9 cellular contexts compared by ENCODE assay signal in the genomic region with DNA sequence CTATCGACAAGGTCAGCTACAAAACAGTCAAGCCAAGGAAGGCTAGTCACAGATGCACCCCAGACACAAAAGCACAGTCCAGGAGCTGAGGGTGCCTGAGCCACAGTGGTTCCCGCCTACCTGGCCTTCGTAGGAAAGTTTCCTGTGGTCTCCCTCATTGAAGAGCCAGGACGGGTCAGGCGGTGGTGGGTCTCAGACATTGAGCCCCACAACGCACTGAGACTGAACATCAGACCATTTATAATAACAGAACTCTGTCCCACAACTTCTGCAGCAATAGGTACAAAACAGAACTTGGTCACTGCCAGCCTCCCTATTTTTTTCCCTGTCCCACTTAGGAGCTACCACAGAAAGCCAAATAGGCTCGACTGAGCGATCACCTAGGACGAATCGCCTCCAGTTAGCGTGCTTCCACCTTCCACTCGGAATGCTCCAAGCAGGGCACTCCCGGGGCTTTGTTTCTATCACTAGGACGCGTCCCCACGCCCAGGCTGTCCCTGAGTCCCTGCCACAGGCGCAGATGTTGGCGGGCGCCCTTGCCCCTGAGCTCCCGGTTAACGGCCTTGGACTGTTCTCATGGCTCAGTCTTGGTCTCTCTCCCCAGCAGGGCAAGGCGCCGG. TPM values are rescaled to one million over a fixed set of nuclear protein-coding genes. Genes with fewer than 3 reads are reported as not detected.
DNase-seq lines count a peak whose midpoint lies in the region; ATAC-seq, FAIRE-seq and TF ChIP-seq lines count a peak whose summit lies in the region.
"Had no signal": no experiment of that assay in that cellular context is flagged by ENCODE, and none has a peak within 500 bp of the region (broad histone marks: within the 10 kb centered on the region; RNA-seq: fewer than 3 reads in every experiment).

No MANE protein-coding gene starts in this region.

- peak overlapping the region; percentile 41; the same call in 1 of the 2 replicates for H3K4me2 ChIP-seq in MM.1S (ENCODE audit: low read depth, low read length)

- H3K9ac ChIP-seq in MM.1S (ENCODE audit: low read length) (peak overlapping the region; percentile 28; the same call in 1 of the 2 replicates), colonic mucosa (ENCODE audit: low read depth in 2 of 2, low read length in 2 of 2) (peak overlapping the region; percentile 53 to 81), mucosa of rectum (ENCODE audit: low read depth in 1 of 2, low read length in 2 of 2) (peak overlapping the region; percentile 70 to 79)

- no peaks in the 10 kb centered on the region for H4K20me1 ChIP-seq in MM.1S (ENCODE audit: insufficient read depth, low read length)

- no peaks in the 10 kb centered on the region for H3K9me2 ChIP-seq in MM.1S (replicated peaks; ENCODE audit: insufficient read depth, low read length)

- H3K4me3 ChIP-seq in MM.1S (ENCODE audit: low read length) (peak overlapping the region; percentile 59), colonic mucosa (peak overlapping the region; percentile 74), mucosa of rectum (ENCODE audit: low read length in 2 of 2) (peak overlapping the region; percentile 72 to 88)

- H3K36me3 ChIP-seq in MM.1S (replicated peaks; ENCODE audit: insufficient read depth, low read length): no peaks in the 10 kb centered on the region; the same call in 1 of the 2 replicates
- no peaks in the 10 kb centered on the region for H3K36me3 ChIP-seq in colonic mucosa
- H3K36me3 ChIP-seq in mucosa of rectum (ENCODE audit: control insufficient read depth in 2 of 2, insufficient read depth in 2 of 2, low read length in 2 of 2): peaks cover 25 to 32% of the 10 kb centered on the region in 2 donors

- intact Hi-C loops in colonic mucosa (cut with DNase I): no loop called here

- H3K27me3 ChIP-seq in MM.1S (replicated peaks; ENCODE audit: insufficient read depth, low read length) (no peaks in the 10 kb centered on the region), colonic mucosa (no peaks in the 10 kb centered on the region), mucosa of rectum (ENCODE audit: control insufficient read depth in 2 of 2, insufficient read depth in 2 of 2, low read length in 2 of 2) (no peaks in the 10 kb centered on the region)

- FAIRE-seq in GM12891 (lab: Jason Lieb, UNC): peak; percentile 20
- FAIRE-seq: TTC549 had no signal

- no peaks in the 10 kb centered on the region for H3F3A ChIP-seq in MM.1S (ENCODE audit: insufficient read depth, low read length)

- H3K4me1 ChIP-seq in MM.1S (ENCODE audit: low read length): no peaks in the 10 kb centered on the region
- no peaks in the 10 kb centered on the region for H3K4me1 ChIP-seq in colonic mucosa
- peaks cover 6% of the 10 kb centered on the region in 2 donors for H3K4me1 ChIP-seq in mucosa of rectum (ENCODE audit: control insufficient read depth in 2 of 2, insufficient read depth in 2 of 2, low read length in 2 of 2)

- TF ChIP-seq POLR2A in GM12891 (IDR thresholded peaks at IDR 0.05; ENCODE audit: low read depth, low read length): no peak

- ATAC-seq in HG02798 (IDR thresholded peaks at IDR 0.05; ENCODE audit: poor library complexity, unreplicated experiment) (no peak), GM21381 (IDR thresholded peaks at IDR 0.05; ENCODE audit: unreplicated experiment) (no peak)

- H3K79me2 ChIP-seq in MM.1S (ENCODE audit: low read length): no peaks in the 10 kb centered on the region

- DNase-seq in GM12891 (ENCODE audit: insufficient read length, low spot score) (no peak), MM.1S (no peak), colonic mucosa (no peak), C1 segment of cervical spinal cord (lab: John Stamatoyannopoulos, UW) (no peak), cerebellar nuclear complex (lab: John Stamatoyannopoulos, UW) (no peak)

- H3K27ac ChIP-seq in MM.1S (ENCODE audit: low read length): no peak overlapping the region
- H3K27ac ChIP-seq in colonic mucosa: peak overlapping the region; percentile 58
- peak overlapping the region; percentile 60 to 77 for H3K27ac ChIP-seq in mucosa of rectum (ENCODE audit: low read depth in 2 of 2, low read length in 2 of 2)

- TF ChIP-seq CTCF in MM.1S (IDR thresholded peaks at IDR 0.05; ENCODE audit: low read length) (no peak), colonic mucosa (IDR thresholded peaks at IDR 0.05) (no peak)

- peak overlapping the region; percentile 69; the same call in 1 of the 2 replicates for H2AFZ ChIP-seq in MM.1S (ENCODE audit: low read length)

- H3K9me3 ChIP-seq in MM.1S (replicated peaks; ENCODE audit: insufficient read depth, low read length): no peaks in the 10 kb centered on the region
- no peaks in the 10 kb centered on the region for H3K9me3 ChIP-seq in colonic mucosa
- H3K9me3 ChIP-seq in mucosa of rectum (ENCODE audit: control insufficient read depth in 2 of 2, low read length in 2 of 2): peaks cover 14 to 17% of the 10 kb centered on the region in 2 donors

TF ChIP-seq in GM12891, 5 proteins besides CTCF, POLR2A, EP300 and RAD21:
- TF ChIP-seq SPI1 (IDR thresholded peaks at IDR 0.05; ENCODE audit: low read depth, low read length): no peak
- TF ChIP-seq PAX5 (IDR thresholded peaks at IDR 0.05; ENCODE audit: insufficient read depth, low read length, severe bottlenecking): no peak
- TF ChIP-seq POLR2AphosphoS5 (IDR thresholded peaks at IDR 0.05; ENCODE audit: low read depth, low read length): no peak
- no peak for TF ChIP-seq POU2F2 (IDR thresholded peaks at IDR 0.05; ENCODE audit: low read depth, low read length)
- TF ChIP-seq TAF1 (IDR thresholded peaks at IDR 0.05; ENCODE audit: low read depth, low read length): no peak

RNA-seq across cellular contexts. Expression of a gene that starts 0.6 kb away (rescaled TPM):
- polyA plus RNA-seq in GM12891 (2012; ENCODE audit: low read depth, missing spikeins): 33.5 TPM
- 10 to 100 TPM; 17.2 to 29.6 TPM for total RNA-seq in colonic mucosa

RNA-seq across cellular contexts. Expression of a gene that starts 45.2 kb away (rescaled TPM):
- polyA plus RNA-seq in GM12891 (2012; ENCODE audit: low read depth, missing spikeins): 14.1 TPM
- 10 to 100 TPM; 16.3 to 17.1 TPM for total RNA-seq in colonic mucosa

RNA-seq across cellular contexts. Expression of a gene that starts 50.7 kb away (rescaled TPM):
- polyA plus RNA-seq in GM12891 (2012; ENCODE audit: low read depth, missing spikeins): 0.69 TPM
- 1 to 10 TPM; 3.4 to 3.8 TPM for total RNA-seq in colonic mucosa
